6 cellular contexts compared by ENCODE assay signal in the genomic region with DNA sequence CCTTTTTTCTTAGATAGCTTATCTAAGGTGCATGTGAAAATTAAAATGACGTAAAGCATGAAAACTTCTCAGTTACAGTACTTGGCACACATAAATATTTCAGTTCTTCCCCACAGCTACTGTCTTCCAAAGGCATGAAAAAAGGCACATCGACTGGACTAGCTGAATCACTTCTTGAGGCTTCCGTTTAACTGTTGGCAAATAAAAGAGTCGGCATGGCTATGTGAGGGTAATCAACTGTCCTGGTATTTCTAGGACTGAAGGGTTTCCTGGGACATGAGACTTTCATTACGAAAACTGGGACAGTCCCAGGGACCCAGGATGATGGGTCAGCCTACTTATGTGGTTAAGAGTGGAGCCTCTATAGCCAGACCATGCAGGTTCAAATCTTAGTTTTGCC.
"Had no signal": no experiment of that assay in that cellular context is flagged by ENCODE, and none has a peak within 500 bp of the region (broad histone marks: within the 10 kb centered on the region; RNA-seq: fewer than 3 reads in every experiment).

No MANE protein-coding gene starts in this region.

- H3K4me3 Mint-ChIP-seq: GM23338, H9, IgD-negative memory B cell had no signal

- H3K27ac ChIP-seq: HL-60 had no signal

- H3K9me3 Mint-ChIP-seq: GM23338, H9 had no signal

- H3K4me1 Mint-ChIP-seq: GM23338 had no signal

- H3K27ac Mint-ChIP-seq: GM23338, IgD-negative memory B cell had no signal

- FAIRE-seq: HepG2 had no signal

- H3K4me2 ChIP-seq: GM23338 had no signal

- H3K4me3 ChIP-seq: GM23338 had no signal

- DNase-seq: HCEC 1CT had no signal
